ENCODE assay signal across 17 cellular contexts in the genomic region with DNA sequence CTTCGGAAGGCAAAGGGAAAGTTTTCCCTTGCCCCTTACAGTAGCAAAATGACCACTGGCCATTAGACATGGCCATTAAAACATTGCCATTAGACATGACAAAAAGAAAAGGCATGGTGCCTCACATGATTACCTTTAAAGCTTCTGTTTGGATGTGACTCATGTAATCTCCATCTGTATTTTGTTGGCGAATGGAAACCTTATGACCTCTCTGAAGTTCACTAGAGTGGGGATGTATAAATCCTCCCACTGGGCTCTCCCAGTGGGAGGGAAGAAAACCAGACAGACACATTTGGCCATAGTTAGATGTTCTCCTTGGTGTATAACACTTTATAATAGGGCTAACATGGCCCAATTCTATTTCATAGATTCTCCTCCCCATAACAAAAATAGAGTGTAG.
DNase-seq lines count a peak whose midpoint lies in the region; ATAC-seq, FAIRE-seq and TF ChIP-seq lines count a peak whose summit lies in the region.
"Had no signal": no experiment of that assay in that cellular context is flagged by ENCODE, and none has a peak within 500 bp of the region (broad histone marks: within the 10 kb centered on the region; RNA-seq: fewer than 3 reads in every experiment).

No MANE protein-coding gene starts in this region.

- TF ChIP-seq EP300 in A549 (IDR thresholded peaks at IDR 0.05) = no peak

- no peaks in the 10 kb centered on the region for H3K27me3 ChIP-seq in brain microvascular endothelial cell (replicated peaks)

- TF ChIP-seq CTCF in A549 (IDR thresholded peaks at IDR 0.05) (no peak), brain microvascular endothelial cell (IDR thresholded peaks at IDR 0.05; ENCODE audit: low read depth, low read length, missing control alignments) (no peak)

- no peaks in the 10 kb centered on the region for H3K27me3 Mint-ChIP-seq in activated CD4-positive, alpha-beta T cell treated with anti-CD3 and anti-CD28 coated beads, Interleukin-2, amount 10 ng/mL, durations not matched to agents 7 days and 5 days

- no peaks in the 10 kb centered on the region for H3K9me3 ChIP-seq in A549

- no peak for ATAC-seq in A549

- no peaks in the 10 kb centered on the region for H3K36me3 Mint-ChIP-seq in activated CD4-positive, alpha-beta T cell treated with anti-CD3 and anti-CD28 coated beads, Interleukin-2, amount 10 ng/mL, durations not matched to agents 7 days and 5 days (ENCODE audit: low read depth)

- H3K27ac ChIP-seq in A549 = no peak overlapping the region
- H3K27ac ChIP-seq in brain microvascular endothelial cell = no peak overlapping the region

- no peaks in the 10 kb centered on the region for H3K9me3 Mint-ChIP-seq in activated CD4-positive, alpha-beta T cell treated with anti-CD3 and anti-CD28 coated beads, Interleukin-2, amount 10 ng/mL, durations not matched to agents 7 days and 5 days

- FAIRE-seq in A549 (lab: Jason Lieb, UNC) = peak; percentile 7

- no peak overlapping the region for H3K4me2 ChIP-seq in A549

- POLR2A ChIA-PET in A549 (lab: Yijun Ruan, JAX) = no interaction called here
- POLR2A ChIA-PET in activated CD4-positive, alpha-beta T cell treated with anti-CD3 and anti-CD28 coated beads, Interleukin-2, amount 10 ng/mL, durations not matched to agents 7 days and 5 days (lab: Charles Lee) = no interaction called here

- H3K36me3 ChIP-seq in brain microvascular endothelial cell (replicated peaks) = no peaks in the 10 kb centered on the region

- no peaks in the 10 kb centered on the region for H3K4me1 Mint-ChIP-seq in activated CD4-positive, alpha-beta T cell treated with anti-CD3 and anti-CD28 coated beads, Interleukin-2, amount 10 ng/mL, durations not matched to agents 7 days and 5 days

- H3K4me1 ChIP-seq in A549 = no peaks in the 10 kb centered on the region

- WGBS in A549 (ENCODE audit: missing lambda C conversion rate) = 64% methylated on average over 2 of the region's 2 CpGs

- H3K4me3 Mint-ChIP-seq in activated CD4-positive, alpha-beta T cell treated with anti-CD3 and anti-CD28 coated beads, Interleukin-2, amount 10 ng/mL, durations not matched to agents 7 days and 5 days = no peak overlapping the region

- TF ChIP-seq POLR2A in A549 (IDR thresholded peaks at IDR 0.05; ENCODE audit: low read length) = no peak

- DNase-seq in A549 (ENCODE audit: low read depth in 1 of 2, low spot score in 1 of 2) (no peak), HT1080 (ENCODE audit: low read depth) (peak; percentile 42), brain microvascular endothelial cell (peak; percentile 9), iris pigment epithelial cell (ENCODE audit: low read depth) (peak; percentile 42), LoVo (ENCODE audit: low spot score) (no peak), RKO (ENCODE audit: low spot score) (no peak), NCI-H2227 (lab: John Stamatoyannopoulos, UW; ENCODE audit: unreplicated experiment) (no peak)
- no peak for DNase-seq in activated CD4-positive, alpha-beta T cell treated with anti-CD3 and anti-CD28 coated beads, Interleukin-2, amount 10 ng/mL, durations not matched to agents 7 days and 5 days
- DNase-seq: 8988T, C1 segment of cervical spinal cord, HCEC 1CT, KBM-7, NCI-H1048, NCI-H146, NCI-H2081, NCI-H510A treated with DMSO at 0.1 percent for 48 hours, RPMI8226 had no signal

- TF ChIP-seq RAD21 in A549 (conservative IDR thresholded peaks at IDR 0.05 in 1 of 2, IDR thresholded peaks at IDR 0.05 in 1 of 2) = no peak

- CTCF ChIA-PET in A549 (lab: Yijun Ruan, JAX) = no interaction called here
- CTCF ChIA-PET in activated CD4-positive, alpha-beta T cell treated with anti-CD3 and anti-CD28 coated beads, Interleukin-2, amount 10 ng/mL, durations not matched to agents 7 days and 5 days (lab: Charles Lee) = no interaction called here

- in situ Hi-C loops in brain microvascular endothelial cell (cut with HindIII; ENCODE audit: low pct_ligation_motif_present, low sequenced_read_pairs) = no loop called here

- H3K4me3 ChIP-seq in A549 (no peak overlapping the region), brain microvascular endothelial cell (ENCODE audit: low read depth, low read length) (no peak overlapping the region)

- H3K27ac Mint-ChIP-seq in activated CD4-positive, alpha-beta T cell treated with anti-CD3 and anti-CD28 coated beads, Interleukin-2, amount 10 ng/mL, durations not matched to agents 7 days and 5 days = no peak overlapping the region

TF ChIP-seq in A549, 52 proteins besides CTCF, POLR2A, EP300 and RAD21:
- TF ChIP-seq TFCP2L1 (CRISPR knock-in tag; IDR thresholded peaks at IDR 0.05) = no peak
- TF ChIP-seq FOSL2 (IDR thresholded peaks at IDR 0.05) = no peak
- no peak for TF ChIP-seq FOSL2 (CRISPR knock-in tag; IDR thresholded peaks at IDR 0.05)
- TF ChIP-seq, protein P1, sequence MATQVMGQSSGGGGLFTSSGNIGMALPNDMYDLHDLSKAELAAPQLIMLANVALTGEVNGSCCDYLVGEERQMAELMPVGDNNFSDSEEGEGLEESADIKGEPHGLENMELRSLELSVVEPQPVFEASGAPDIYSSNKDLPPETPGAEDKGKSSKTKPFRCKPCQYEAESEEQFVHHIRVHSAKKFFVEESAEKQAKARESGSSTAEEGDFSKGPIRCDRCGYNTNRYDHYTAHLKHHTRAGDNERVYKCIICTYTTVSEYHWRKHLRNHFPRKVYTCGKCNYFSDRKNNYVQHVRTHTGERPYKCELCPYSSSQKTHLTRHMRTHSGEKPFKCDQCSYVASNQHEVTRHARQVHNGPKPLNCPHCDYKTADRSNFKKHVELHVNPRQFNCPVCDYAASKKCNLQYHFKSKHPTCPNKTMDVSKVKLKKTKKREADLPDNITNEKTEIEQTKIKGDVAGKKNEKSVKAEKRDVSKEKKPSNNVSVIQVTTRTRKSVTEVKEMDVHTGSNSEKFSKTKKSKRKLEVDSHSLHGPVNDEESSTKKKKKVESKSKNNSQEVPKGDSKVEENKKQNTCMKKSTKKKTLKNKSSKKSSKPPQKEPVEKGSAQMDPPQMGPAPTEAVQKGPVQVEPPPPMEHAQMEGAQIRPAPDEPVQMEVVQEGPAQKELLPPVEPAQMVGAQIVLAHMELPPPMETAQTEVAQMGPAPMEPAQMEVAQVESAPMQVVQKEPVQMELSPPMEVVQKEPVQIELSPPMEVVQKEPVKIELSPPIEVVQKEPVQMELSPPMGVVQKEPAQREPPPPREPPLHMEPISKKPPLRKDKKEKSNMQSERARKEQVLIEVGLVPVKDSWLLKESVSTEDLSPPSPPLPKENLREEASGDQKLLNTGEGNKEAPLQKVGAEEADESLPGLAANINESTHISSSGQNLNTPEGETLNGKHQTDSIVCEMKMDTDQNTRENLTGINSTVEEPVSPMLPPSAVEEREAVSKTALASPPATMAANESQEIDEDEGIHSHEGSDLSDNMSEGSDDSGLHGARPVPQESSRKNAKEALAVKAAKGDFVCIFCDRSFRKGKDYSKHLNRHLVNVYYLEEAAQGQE (IDR thresholded peaks at IDR 0.05) = no peak
- TF ChIP-seq PHF8 (IDR thresholded peaks at IDR 0.05; ENCODE audit: borderline replicate concordance, low read depth) = no peak
- TF ChIP-seq KDM1A (IDR thresholded peaks at IDR 0.05; ENCODE audit: low read depth) = no peak
- no peak for TF ChIP-seq ZC3H11A (IDR thresholded peaks at IDR 0.05)
- no peak for TF ChIP-seq CEBPB (IDR thresholded peaks at IDR 0.05)
- no peak for TF ChIP-seq CBX8 (IDR thresholded peaks at IDR 0.05)
- no peak for TF ChIP-seq POLR2AphosphoS2 (conservative IDR thresholded peaks at IDR 0.05; ENCODE audit: low read length)

Comparison
In these comparisons a context has a peak if more than half of its experiments do, and no peak if none do; other contexts are left out.
1. DNase-seq: peak in HT1080 (single experiment), brain microvascular endothelial cell (single experiment) and iris pigment epithelial cell (single experiment); none in A549 (0 of 2), LoVo (single experiment), RKO (single experiment), NCI-H2227 (single experiment) and activated CD4-positive, alpha-beta T cell treated with anti-CD3 and anti-CD28 coated beads, Interleukin-2, amount 10 ng/mL, durations not matched to agents 7 days and 5 days (single experiment).